ENCODE assay signal across 15 cellular contexts in the genomic region with DNA sequence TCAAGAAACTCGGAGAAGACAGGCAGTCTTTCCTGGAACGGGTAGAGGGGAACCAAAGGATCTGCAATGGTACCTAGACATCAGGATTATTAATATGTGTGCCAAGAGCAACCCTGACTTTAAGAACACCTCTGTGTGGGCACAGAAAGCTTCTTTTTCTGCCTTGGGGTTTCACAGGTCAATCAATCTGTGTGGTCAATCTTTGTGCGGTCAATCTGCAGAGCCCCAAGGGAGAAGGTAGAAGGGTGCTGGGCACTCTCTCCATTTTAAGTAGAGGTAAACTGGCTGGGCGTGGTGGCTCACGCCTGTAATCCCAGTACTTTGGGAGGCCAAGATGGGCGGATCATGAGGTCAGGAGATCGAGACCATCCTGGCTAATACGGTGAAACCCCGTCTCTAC.
A peak's percentile ranks its signal among the peaks of the same experiment; 100 is the strongest.
DNase-seq lines count a peak whose midpoint lies in the region; ATAC-seq and TF ChIP-seq lines count a peak whose summit lies in the region.
"Had no signal": no experiment of that assay in that cellular context is flagged by ENCODE, and none has a peak within 500 bp of the region (broad histone marks: within the 10 kb centered on the region; RNA-seq: fewer than 3 reads in every experiment).

No MANE protein-coding gene starts in this region.

- no peak for TF ChIP-seq RAD21 in IMR-90 (IDR thresholded peaks at IDR 0.05; ENCODE audit: low read length)

- no TSS peak for BruUV-seq in IMR-90 (replicated peaks; lab: Mats Ljungman, UMichigan)

- H4K91ac ChIP-seq in IMR-90 (ENCODE audit: insufficient read depth, low read depth, low read length): peak overlapping the region; percentile 68

- no peaks in the 10 kb centered on the region for H3K9me3 ChIP-seq in IMR-90 (ENCODE audit: control insufficient read depth, insufficient read depth, low read length)

- no peak for TF ChIP-seq CTCF in IMR-90 (conservative IDR thresholded peaks at IDR 0.05; ENCODE audit: low read depth, low read length)

- H4K20me1 ChIP-seq in IMR-90 (ENCODE audit: insufficient read depth, low read length): no peaks in the 10 kb centered on the region

- H3K27me3 Mint-ChIP-seq in activated naive CD8-positive, alpha-beta T cell treated with anti-CD3 and anti-CD28 coated beads, Interleukin-2, amount 50 U/mL, for 24 hours: no peaks in the 10 kb centered on the region
- no peaks in the 10 kb centered on the region for H3K27me3 Mint-ChIP-seq in activated naive CD8-positive, alpha-beta T cell treated with anti-CD3 and anti-CD28 coated beads for 36 hours
- H3K27me3 Mint-ChIP-seq in immature natural killer cell (ENCODE audit: low read depth in 3 of 3): peaks cover 0 to 2% (median 0%) of the 10 kb centered on the region in 3 donors
- H3K27me3 Mint-ChIP-seq in stimulated activated naive B cell treated with anti-CD40 and anti-IgM and Interleukin-4, amounts not matched to agents 10 μg/mL and 1 μg/mL and 100 μg/mL, for 72 hours: no peaks in the 10 kb centered on the region
- H3K27me3 Mint-ChIP-seq: CD8-positive, alpha-beta memory T cell had no signal

- peak overlapping the region; percentile 66 for H2AK5ac ChIP-seq in IMR-90 (ENCODE audit: low read depth, low read length)

- H3K4me2 ChIP-seq in IMR-90 (ENCODE audit: low read depth, low read length): no peak overlapping the region

- no peak overlapping the region for H3K4me3 Mint-ChIP-seq in activated naive CD8-positive, alpha-beta T cell treated with anti-CD3 and anti-CD28 coated beads, Interleukin-2, amount 50 U/mL, for 24 hours
- H3K4me3 Mint-ChIP-seq in activated naive CD8-positive, alpha-beta T cell treated with anti-CD3 and anti-CD28 coated beads for 36 hours: no peak overlapping the region
- H3K4me3 Mint-ChIP-seq in immature natural killer cell: no peak overlapping the region
- no peak overlapping the region for H3K4me3 Mint-ChIP-seq in stimulated activated naive B cell treated with anti-CD40 and anti-IgM and Interleukin-4, amounts not matched to agents 10 μg/mL and 1 μg/mL and 100 μg/mL, for 72 hours
- H3K4me3 Mint-ChIP-seq: CD8-positive, alpha-beta memory T cell had no signal

- H3K27ac ChIP-seq in IMR-90 (ENCODE audit: insufficient read depth, low read length): no peak overlapping the region

- peaks cover 14% of the 10 kb centered on the region for H3K4me1 ChIP-seq in IMR-90 (ENCODE audit: control insufficient read depth, insufficient read depth, low read length)

- peak overlapping the region; percentile 95 for H2BK15ac ChIP-seq in IMR-90 (ENCODE audit: low read depth, low read length)

- no peak for DNase-seq in activated naive CD8-positive, alpha-beta T cell treated with anti-CD3 and anti-CD28 coated beads, Interleukin-2, amount 50 U/mL, for 24 hours
- DNase-seq in activated naive CD8-positive, alpha-beta T cell treated with anti-CD3 and anti-CD28 coated beads for 36 hours: no peak
- DNase-seq in IMR-90 (no peak), immature natural killer cell (peak; percentile 22 to 31 (median 30)), cerebellar nuclear complex (lab: John Stamatoyannopoulos, UW) (no peak)
- no peak for DNase-seq in stimulated activated naive B cell treated with anti-CD40 and anti-IgM and Interleukin-4, amounts not matched to agents 10 μg/mL and 1 μg/mL and 100 μg/mL, for 72 hours
- DNase-seq: CD8-positive, alpha-beta memory T cell; DND-41; GDM1; NCI-H1048; NCI-H146; NK-92 treated with Interleukin-12 subunit alpha and Interleukin-12 subunit beta, amount 100 ng/mL, for 24 hours had no signal

- no peak for TF ChIP-seq POLR2A in IMR-90 (IDR thresholded peaks at IDR 0.05; ENCODE audit: low read depth, low read length)

- no peaks in the 10 kb centered on the region for H3K36me3 ChIP-seq in IMR-90 (ENCODE audit: control insufficient read depth, insufficient read depth, low read length)

- peaks cover 2% of the 10 kb centered on the region for H3K36me3 Mint-ChIP-seq in activated naive CD8-positive, alpha-beta T cell treated with anti-CD3 and anti-CD28 coated beads, Interleukin-2, amount 50 U/mL, for 24 hours (ENCODE audit: low read depth)
- no peaks in the 10 kb centered on the region for H3K36me3 Mint-ChIP-seq in activated naive CD8-positive, alpha-beta T cell treated with anti-CD3 and anti-CD28 coated beads for 36 hours
- H3K36me3 Mint-ChIP-seq in immature natural killer cell: no peaks in the 10 kb centered on the region
- peaks cover 4% of the 10 kb centered on the region in 2 donors for H3K36me3 Mint-ChIP-seq in stimulated activated naive B cell treated with anti-CD40 and anti-IgM and Interleukin-4, amounts not matched to agents 10 μg/mL and 1 μg/mL and 100 μg/mL, for 72 hours

- peaks cover 60% of the 10 kb centered on the region for H3K4me1 Mint-ChIP-seq in activated naive CD8-positive, alpha-beta T cell treated with anti-CD3 and anti-CD28 coated beads, Interleukin-2, amount 50 U/mL, for 24 hours
- H3K4me1 Mint-ChIP-seq in activated naive CD8-positive, alpha-beta T cell treated with anti-CD3 and anti-CD28 coated beads for 36 hours: peaks cover 33% of the 10 kb centered on the region
- H3K4me1 Mint-ChIP-seq in immature natural killer cell: peaks cover 23 to 34% of the 10 kb centered on the region in 2 donors
- peaks cover 23 to 28% of the 10 kb centered on the region in 2 donors for H3K4me1 Mint-ChIP-seq in stimulated activated naive B cell treated with anti-CD40 and anti-IgM and Interleukin-4, amounts not matched to agents 10 μg/mL and 1 μg/mL and 100 μg/mL, for 72 hours

- H4K5ac ChIP-seq in IMR-90 (ENCODE audit: low read depth, low read length): peak overlapping the region; percentile 76

- peak overlapping the region; percentile 81; the same call in 1 of the 2 replicates for H3K14ac ChIP-seq in IMR-90 (replicated peaks; ENCODE audit: low read depth, low read length)

- H3K23ac ChIP-seq in IMR-90 (ENCODE audit: low read depth, low read length): peak overlapping the region; percentile 93

- peak overlapping the region; percentile 62 to 79; a peak in 3 of 4 replicates for H4K8ac ChIP-seq in IMR-90 (ENCODE audit: low read depth in 2 of 2, low read length in 2 of 2)

- peak overlapping the region; percentile 81 for H2BK20ac ChIP-seq in IMR-90 (ENCODE audit: low read depth, low read length)

- H3K18ac ChIP-seq in IMR-90 (ENCODE audit: low read depth, low read length): peak overlapping the region; percentile 87; the same call in 1 of the 2 replicates

- peak overlapping the region; percentile 74 for H2BK5ac ChIP-seq in IMR-90 (ENCODE audit: low read depth, low read length, poor library complexity, severe bottlenecking)

- H3K9ac ChIP-seq in IMR-90 (ENCODE audit: low read depth, low read length): no peak overlapping the region

- H3K9me3 Mint-ChIP-seq in activated naive CD8-positive, alpha-beta T cell treated with anti-CD3 and anti-CD28 coated beads, Interleukin-2, amount 50 U/mL, for 24 hours: no peaks in the 10 kb centered on the region
- H3K9me3 Mint-ChIP-seq in activated naive CD8-positive, alpha-beta T cell treated with anti-CD3 and anti-CD28 coated beads for 36 hours: no peaks in the 10 kb centered on the region
- no peaks in the 10 kb centered on the region for H3K9me3 Mint-ChIP-seq in immature natural killer cell
- peaks cover 0 to 2% of the 10 kb centered on the region in 2 donors for H3K9me3 Mint-ChIP-seq in stimulated activated naive B cell treated with anti-CD40 and anti-IgM and Interleukin-4, amounts not matched to agents 10 μg/mL and 1 μg/mL and 100 μg/mL, for 72 hours
- H3K9me3 Mint-ChIP-seq: CD8-positive, alpha-beta memory T cell; HFFc6 had no signal

- in situ Hi-C loops in IMR-90 (cut with MboI; ENCODE audit: low sequenced_read_pairs): no loop called here

- H3K56ac ChIP-seq in IMR-90 (ENCODE audit: extremely low read depth, insufficient read depth, low read length): peak overlapping the region; percentile 37; the same call in 1 of the 2 replicates

- H2BK120ac ChIP-seq in IMR-90 (ENCODE audit: low read depth, low read length): peak overlapping the region; percentile 90

- peak overlapping the region; percentile 63; the same call in 1 of the 2 replicates for H3K4ac ChIP-seq in IMR-90 (ENCODE audit: low read depth, low read length)

- H3K79me1 ChIP-seq in IMR-90 (ENCODE audit: low read depth in 1 of 2, low read length in 2 of 2): peaks cover 0 to 3% of the 10 kb centered on the region in 2 experiments; a peak in 1 of 4 replicates

- intact Hi-C loops in IMR-90 (cut with micrococcal nuclease): no loop called here

- H3K4me3 ChIP-seq in IMR-90 (ENCODE audit: insufficient read depth, low read depth, low read length): no peak overlapping the region
- H3K4me3 ChIP-seq: K562 had no signal

- H3K27me3 ChIP-seq in IMR-90 (ENCODE audit: control insufficient read depth, insufficient read depth, low read length): no peaks in the 10 kb centered on the region

- WGBS in IMR-90 (ENCODE audit: extremely low coverage in 2 of 2, insufficient read length in 1 of 2), 2 experiments: no CpG with 5 or more reads among the region's 9 CpGs

- peak overlapping the region; percentile 69 for H3K27ac Mint-ChIP-seq in activated naive CD8-positive, alpha-beta T cell treated with anti-CD3 and anti-CD28 coated beads, Interleukin-2, amount 50 U/mL, for 24 hours
- H3K27ac Mint-ChIP-seq in activated naive CD8-positive, alpha-beta T cell treated with anti-CD3 and anti-CD28 coated beads for 36 hours: no peak overlapping the region
- H3K27ac Mint-ChIP-seq in immature natural killer cell: peak overlapping the region in 4 of 6 donors; percentile 26 to 61 (median 42)
- peak overlapping the region; percentile 59 for H3K27ac Mint-ChIP-seq in stimulated activated naive B cell treated with anti-CD40 and anti-IgM and Interleukin-4, amounts not matched to agents 10 μg/mL and 1 μg/mL and 100 μg/mL, for 72 hours

- H3K9me1 ChIP-seq in IMR-90 (ENCODE audit: insufficient read depth, low read length): peaks cover 27% of the 10 kb centered on the region

- dilution Hi-C loops in IMR-90 (cut with HindIII; ENCODE audit: low sequenced_read_pairs, unreplicated experiment): loop anchor here (25.0 kb wide), 1 partner anchor 131 kb away; a partner anchor contains a TSS

- no peak overlapping the region for H2AFZ ChIP-seq in IMR-90 (replicated peaks; ENCODE audit: low read length, poor library complexity)

- peak overlapping the region; percentile 33 for H2AK9ac ChIP-seq in IMR-90 (replicated peaks; ENCODE audit: low read depth, low read length, poor library complexity)

- CTCF ChIA-PET in IMR-90 (lab: Yijun Ruan, JAX): interaction anchor here (0.6 kb wide), 2 partner anchors 38 to 128 kb away, joined by 3 to 4 read pairs; no protein-coding TSS in a partner anchor

- POLR2A ChIA-PET in IMR-90 (lab: Charles Lee; ENCODE audit: unreplicated experiment): interaction anchor here (1.0 kb wide), 1 partner anchor 131 kb away, joined by 3 read pairs; no protein-coding TSS in a partner anchor

- no peak for ATAC-seq in activated naive CD8-positive, alpha-beta T cell treated with anti-CD3 and anti-CD28 coated beads, Interleukin-2, amount 50 U/mL, for 24 hours
- no peak for ATAC-seq in IMR-90 (ENCODE audit: low read depth)
- ATAC-seq in stimulated activated naive B cell treated with anti-CD40 and anti-IgM and Interleukin-4, amounts not matched to agents 10 μg/mL and 1 μg/mL and 100 μg/mL, for 72 hours (replicated peaks): no peak
- ATAC-seq in GM21619 (IDR thresholded peaks at IDR 0.05; ENCODE audit: unreplicated experiment): no peak

TF ChIP-seq in IMR-90, 13 proteins besides CTCF, POLR2A, EP300 and RAD21 (continues in another document):
- TF ChIP-seq BHLHE40 (IDR thresholded peaks at IDR 0.05; ENCODE audit: low read depth, low read length) (no peak), MXI1 (IDR thresholded peaks at IDR 0.05; ENCODE audit: borderline replicate concordance, low read depth, low read length) (no peak)

Comparison
In these comparisons a context has a peak if more than half of its experiments do, and no peak if none do; other contexts are left out.
1. DNase-seq: peak in immature natural killer cell (3 of 3); none in activated naive CD8-positive, alpha-beta T cell treated with anti-CD3 and anti-CD28 coated beads, Interleukin-2, amount 50 U/mL, for 24 hours (single experiment), activated naive CD8-positive, alpha-beta T cell treated with anti-CD3 and anti-CD28 coated beads for 36 hours (single experiment), IMR-90 (single experiment), stimulated activated naive B cell treated with anti-CD40 and anti-IgM and Interleukin-4, amounts not matched to agents 10 μg/mL and 1 μg/mL and 100 μg/mL, for 72 hours (single experiment) and cerebellar nuclear complex (0 of 2).